ENCODE assay signal across 1 cellular context in the genomic region with DNA sequence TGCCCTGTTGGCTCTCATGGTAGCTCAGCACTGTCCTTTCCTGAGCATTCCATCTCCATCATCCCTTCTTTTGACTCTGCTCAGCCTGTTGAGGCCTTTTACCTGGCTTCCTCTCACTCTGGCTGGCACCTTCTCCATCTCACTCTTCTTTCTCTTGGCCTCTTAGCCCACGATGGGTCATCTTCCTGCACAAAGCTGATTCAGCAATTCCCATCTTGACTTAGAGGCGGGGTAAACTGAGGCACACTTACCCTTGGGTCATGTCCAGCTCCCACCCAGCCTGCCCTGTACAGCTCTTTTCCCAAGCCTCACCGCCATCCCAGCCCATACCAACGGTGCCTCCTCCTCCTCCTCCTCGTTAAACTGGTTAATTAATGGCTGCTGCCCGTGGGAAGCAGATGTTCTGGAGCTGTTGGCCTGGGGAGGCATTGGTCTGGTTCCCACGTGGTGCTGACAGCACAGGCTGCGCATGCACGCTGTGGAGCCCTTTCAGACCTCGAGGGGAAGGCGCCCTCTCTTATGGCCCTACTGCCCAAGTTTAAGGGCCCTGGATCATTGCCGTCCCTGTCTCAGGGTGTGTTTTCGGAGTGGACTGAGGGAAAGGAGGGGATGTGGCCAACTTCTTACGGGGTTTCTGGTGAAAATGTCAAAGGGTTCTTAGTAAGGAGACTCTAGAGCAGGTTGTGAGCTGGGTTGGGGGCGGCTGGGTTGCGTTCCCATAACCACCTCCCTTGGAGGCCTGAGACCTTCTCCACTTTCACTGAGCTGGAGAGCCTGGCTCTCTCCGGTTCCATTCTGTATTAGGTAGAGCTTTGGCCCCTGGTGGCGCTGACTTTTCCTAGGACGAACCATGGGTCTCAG.
TF ChIP-seq lines count a peak whose summit lies in the region.

No MANE protein-coding gene starts in this region.

TF ChIP-seq in GM12878, 131 proteins besides CTCF, POLR2A, EP300 and RAD21:
- TF ChIP-seq NRF1 (conservative IDR thresholded peaks at IDR 0.05; ENCODE audit: low read depth, low read length) (no peak), CHD4 (IDR thresholded peaks at IDR 0.05) (no peak), SMAD1 (IDR thresholded peaks at IDR 0.05; ENCODE audit: low read depth, partially characterized antibody) (no peak), SREBF1 (IDR thresholded peaks at IDR 0.05; ENCODE audit: low read length) (no peak), NFIC (IDR thresholded peaks at IDR 0.05; ENCODE audit: low read depth, low read length) (no peak), IKZF1 (conservative IDR thresholded peaks at IDR 0.05) (no peak), BCL11A (IDR thresholded peaks at IDR 0.05; ENCODE audit: low read depth, low read length) (no peak), RELA (IDR thresholded peaks at IDR 0.05; ENCODE audit: borderline replicate concordance, partially characterized antibody) (no peak), ZNF207 (IDR thresholded peaks at IDR 0.05; ENCODE audit: borderline replicate concordance) (no peak), ZNF217 (IDR thresholded peaks at IDR 0.05) (no peak), SIN3A (IDR thresholded peaks at IDR 0.05; ENCODE audit: low read depth, low read length) (no peak)
- TF ChIP-seq, protein P1, sequence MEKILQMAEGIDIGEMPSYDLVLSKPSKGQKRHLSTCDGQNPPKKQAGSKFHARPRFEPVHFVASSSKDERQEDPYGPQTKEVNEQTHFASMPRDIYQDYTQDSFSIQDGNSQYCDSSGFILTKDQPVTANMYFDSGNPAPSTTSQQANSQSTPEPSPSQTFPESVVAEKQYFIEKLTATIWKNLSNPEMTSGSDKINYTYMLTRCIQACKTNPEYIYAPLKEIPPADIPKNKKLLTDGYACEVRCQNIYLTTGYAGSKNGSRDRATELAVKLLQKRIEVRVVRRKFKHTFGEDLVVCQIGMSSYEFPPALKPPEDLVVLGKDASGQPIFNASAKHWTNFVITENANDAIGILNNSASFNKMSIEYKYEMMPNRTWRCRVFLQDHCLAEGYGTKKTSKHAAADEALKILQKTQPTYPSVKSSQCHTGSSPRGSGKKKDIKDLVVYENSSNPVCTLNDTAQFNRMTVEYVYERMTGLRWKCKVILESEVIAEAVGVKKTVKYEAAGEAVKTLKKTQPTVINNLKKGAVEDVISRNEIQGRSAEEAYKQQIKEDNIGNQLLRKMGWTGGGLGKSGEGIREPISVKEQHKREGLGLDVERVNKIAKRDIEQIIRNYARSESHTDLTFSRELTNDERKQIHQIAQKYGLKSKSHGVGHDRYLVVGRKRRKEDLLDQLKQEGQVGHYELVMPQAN (conservative IDR thresholded peaks at IDR 0.05): no peak
